14 cellular contexts compared by ENCODE assay signal in genomic region chr15:29143909-29144308, GRCh38.
DNase-seq lines count a peak whose midpoint lies in the region; ATAC-seq and TF ChIP-seq lines count a peak whose summit lies in the region.
"Had no signal": no experiment of that assay in that cellular context is flagged by ENCODE, and none has a peak within 500 bp of the region (broad histone marks: within the 10 kb centered on the region; RNA-seq: fewer than 3 reads in every experiment).

No MANE protein-coding gene starts in this region.

- DNase-seq in AG08395 (ENCODE audit: low spot score) (peak; percentile 85), RKO (ENCODE audit: low spot score) (peak; percentile 59), fibroblast of villous mesenchyme (ENCODE audit: low read depth) (peak; percentile 37)
- DNase-seq in activated effector memory CD4-positive, alpha-beta T cell treated with anti-CD3 and anti-CD28 coated beads, Interleukin-2, amount 50 U/mL, for 16 hours, result no peak
- DNase-seq: activated CD4-positive, alpha-beta T cell treated with anti-CD3 and anti-CD28 coated beads for 1 hour; C1 segment of cervical spinal cord; gastrocnemius medialis; NCI-H1436 treated with DMSO at 0.1 percent for 48 hours; spleen had no signal

- no peak for TF ChIP-seq CTCF in fibroblast of villous mesenchyme (IDR thresholded peaks at IDR 0.05; ENCODE audit: insufficient read depth, low read depth, low read length)

- ATAC-seq in GM21723 (IDR thresholded peaks at IDR 0.05; ENCODE audit: unreplicated experiment), result peak; percentile 41
- ATAC-seq in GM21360 (IDR thresholded peaks at IDR 0.05; ENCODE audit: unreplicated experiment), result no peak
- ATAC-seq in GM21526 (IDR thresholded peaks at IDR 0.05; ENCODE audit: low FRiP score, unreplicated experiment), result no peak
- no peak for ATAC-seq in HG03039 (IDR thresholded peaks at IDR 0.05; ENCODE audit: unreplicated experiment)
- ATAC-seq: gastrocnemius medialis had no signal

- no peak overlapping the region for H3K4me3 ChIP-seq in fibroblast of villous mesenchyme (ENCODE audit: low read depth, low read length)
- H3K4me3 ChIP-seq: gastrocnemius medialis, spleen, vagina had no signal
